10 cellular contexts compared by ENCODE assay signal in genomic region chr17:7444682-7445010, GRCh38. TPM values are rescaled to one million over a fixed set of nuclear protein-coding genes. Genes with fewer than 3 reads are reported as not detected.
A peak's percentile ranks its signal among the peaks of the same experiment; 100 is the strongest.
DNase-seq lines count a peak whose midpoint lies in the region; ATAC-seq and TF ChIP-seq lines count a peak whose summit lies in the region.
"Had no signal": no experiment of that assay in that cellular context is flagged by ENCODE, and none has a peak within 500 bp of the region (broad histone marks: within the 10 kb centered on the region; RNA-seq: fewer than 3 reads in every experiment).

No MANE protein-coding gene starts in this region.

- no peaks in the 10 kb centered on the region for H3K9me3 ChIP-seq in Peyer's patch
- no peaks in the 10 kb centered on the region for H3K9me3 ChIP-seq in hepatocyte (ENCODE audit: low read depth)

- H3K36me3 Mint-ChIP-seq in T-helper 2 cell treated with Interferon-gamma antibody and Interleukin-4, amounts not matched to agents 5 μg/mL and 100 μg/mL, for 36 hours (ENCODE audit: low read depth): peaks cover 20% of the 10 kb centered on the region

- no peak for TF ChIP-seq CTCF in Peyer's patch (IDR thresholded peaks at IDR 0.05)
- TF ChIP-seq CTCF in hepatocyte (IDR thresholded peaks at IDR 0.05; ENCODE audit: poor library complexity): no peak
- no peak for TF ChIP-seq CTCF in omental fat pad (IDR thresholded peaks at IDR 0.05)

- in situ Hi-C loops in KBM-7 (cut with MboI; ENCODE audit: low pct_unique_long_range_greater_than_20kb, low sequenced_read_pairs): no loop called here

- H3K27ac ChIP-seq in Peyer's patch: no peak overlapping the region
- no peak overlapping the region for H3K27ac ChIP-seq in hepatocyte

- peaks cover 55% of the 10 kb centered on the region for H3K27me3 Mint-ChIP-seq in T-helper 2 cell treated with Interferon-gamma antibody and Interleukin-4, amounts not matched to agents 5 μg/mL and 100 μg/mL, for 36 hours (ENCODE audit: low read depth)
- H3K27me3 Mint-ChIP-seq in stimulated activated naive CD8-positive, alpha-beta T cell treated with anti-CD3 and anti-CD28 coated beads, Interleukin-15, amount 100 ng/mL, for 72 hours: peaks cover 73% of the 10 kb centered on the region

- no peaks in the 10 kb centered on the region for H3K36me3 ChIP-seq in Peyer's patch
- H3K36me3 ChIP-seq in hepatocyte (replicated peaks; ENCODE audit: insufficient read depth, low read depth): no peaks in the 10 kb centered on the region

- H3K4me1 Mint-ChIP-seq in T-helper 2 cell treated with Interferon-gamma antibody and Interleukin-4, amounts not matched to agents 5 μg/mL and 100 μg/mL, for 36 hours (ENCODE audit: low read depth): peaks cover 22% of the 10 kb centered on the region
- peaks cover 47% of the 10 kb centered on the region for H3K4me1 Mint-ChIP-seq in stimulated activated naive CD8-positive, alpha-beta T cell treated with anti-CD3 and anti-CD28 coated beads, Interleukin-15, amount 100 ng/mL, for 72 hours

- peak overlapping the region; percentile 49 for H3K4me3 Mint-ChIP-seq in T-helper 2 cell treated with Interferon-gamma antibody and Interleukin-4, amounts not matched to agents 5 μg/mL and 100 μg/mL, for 36 hours
- H3K4me3 Mint-ChIP-seq in stimulated activated naive CD8-positive, alpha-beta T cell treated with anti-CD3 and anti-CD28 coated beads, Interleukin-15, amount 100 ng/mL, for 72 hours: peak overlapping the region; percentile 83 to 91

- no peak for TF ChIP-seq POLR2A in Peyer's patch (IDR thresholded peaks at IDR 0.05)

- peaks cover 0 to 19% of the 10 kb centered on the region in 2 donors for H3K27me3 ChIP-seq in Peyer's patch
- peaks cover 14% of the 10 kb centered on the region for H3K27me3 ChIP-seq in hepatocyte

- WGBS in hepatocyte (ENCODE audit: low lambda C conversion rate, missing lambda C conversion rate): 10% methylated on average over 8 of the region's 8 CpGs

- DNase-seq in T-helper 2 cell treated with Interferon-gamma antibody and Interleukin-4, amounts not matched to agents 5 μg/mL and 100 μg/mL, for 36 hours (ENCODE audit: low spot score): no peak
- DNase-seq in T-helper 2 cell: no peak
- DNase-seq in Peyer's patch: no peak
- DNase-seq in hepatocyte (ENCODE audit: low spot score): no peak
- no peak for DNase-seq in stimulated activated naive CD8-positive, alpha-beta T cell treated with anti-CD3 and anti-CD28 coated beads, Interleukin-15, amount 100 ng/mL, for 72 hours
- no peak for DNase-seq in omental fat pad (ENCODE audit: low spot score)
- DNase-seq in KBM-7: no peak
- DNase-seq in cerebellum (ENCODE audit: low spot score): no peak
- DNase-seq: NCI-H2081 treated with DMSO at 0.1 percent for 48 hours had no signal

- H3K4me1 ChIP-seq in Peyer's patch (peaks cover under 1 to 25% (median 19%) of the 10 kb centered on the region in 4 donors), hepatocyte (ENCODE audit: insufficient read depth) (peaks cover 19% of the 10 kb centered on the region)

- H2AFZ ChIP-seq in hepatocyte: no peak overlapping the region

- no peaks in the 10 kb centered on the region for H3K9me2 ChIP-seq in hepatocyte (replicated peaks; ENCODE audit: insufficient read depth)

- no peaks in the 10 kb centered on the region for H4K20me1 ChIP-seq in hepatocyte (ENCODE audit: insufficient read depth, poor library complexity, severe bottlenecking)

- H3K9me3 Mint-ChIP-seq in T-helper 2 cell treated with Interferon-gamma antibody and Interleukin-4, amounts not matched to agents 5 μg/mL and 100 μg/mL, for 36 hours: no peaks in the 10 kb centered on the region
- no peaks in the 10 kb centered on the region for H3K9me3 Mint-ChIP-seq in stimulated activated naive CD8-positive, alpha-beta T cell treated with anti-CD3 and anti-CD28 coated beads, Interleukin-15, amount 100 ng/mL, for 72 hours

- ATAC-seq in stimulated activated naive CD8-positive, alpha-beta T cell treated with anti-CD3 and anti-CD28 coated beads, Interleukin-15, amount 100 ng/mL, for 72 hours: no peak
- no peak for ATAC-seq in omental fat pad (ENCODE audit: low FRiP score)

- no peaks in the 10 kb centered on the region for H3K79me2 ChIP-seq in hepatocyte

- peak overlapping the region in 3 of 4 donors; percentile 41 to 54 (median 44) for H3K4me3 ChIP-seq in Peyer's patch
- no peak overlapping the region for H3K4me3 ChIP-seq in hepatocyte

- peak overlapping the region; percentile 95 for H3K4me2 ChIP-seq in hepatocyte

- no peak overlapping the region for H3K27ac Mint-ChIP-seq in T-helper 2 cell treated with Interferon-gamma antibody and Interleukin-4, amounts not matched to agents 5 μg/mL and 100 μg/mL, for 36 hours
- H3K27ac Mint-ChIP-seq in stimulated activated naive CD8-positive, alpha-beta T cell treated with anti-CD3 and anti-CD28 coated beads, Interleukin-15, amount 100 ng/mL, for 72 hours: no peak overlapping the region

RNA-seq across cellular contexts. Expression of gene CHRNB1, which starts 0.2 kb away (rescaled TPM):
- total RNA-seq in Peyer's patch (1 to 10 TPM; 4.0 to 9.1 (median 5.8) TPM), hepatocyte (10.9 and 12.4 TPM in 2 replicates), omental fat pad (10 to 100 TPM in 1 of 4 donors, 1 to 10 TPM in 3; 3.0 to 10.9 (median 7.4) TPM), cerebellum (12.5 TPM)
- polyA plus RNA-seq in hepatocyte: 16.9 and 17.5 TPM in 2 replicates

RNA-seq across cellular contexts. Expression of gene FGF11, which starts 5.3 kb away (rescaled TPM):
- 1 to 10 TPM in 1 of 4 donors, not detected in 3; 1.0 TPM for total RNA-seq in Peyer's patch
- 1.4 and 2.7 TPM in 2 replicates for total RNA-seq in hepatocyte
- polyA plus RNA-seq in hepatocyte: 3.6 and 3.8 TPM in 2 replicates
- total RNA-seq in omental fat pad: 1 to 10 TPM in 3 of 4 donors, under 1 TPM in 1; 0.72 to 1.9 (median 1.7) TPM
- 7.3 TPM for total RNA-seq in cerebellum

RNA-seq across cellular contexts. Expression of gene TMEM102, which starts 9.4 kb away (rescaled TPM):
- total RNA-seq in Peyer's patch: 10 to 100 TPM in 3 of 4 donors, 1 to 10 TPM in 1; 4.1 to 21.7 (median 17.0) TPM
- total RNA-seq in hepatocyte: 12.3 and 12.5 TPM in 2 replicates
- 13.7 and 13.9 TPM in 2 replicates for polyA plus RNA-seq in hepatocyte
- total RNA-seq in omental fat pad: 1 to 10 TPM; 4.7 to 8.4 (median 5.1) TPM
- total RNA-seq in cerebellum: 1.2 TPM

RNA-seq across cellular contexts. Expression of gene SPEM3, which starts 16.0 kb away (rescaled TPM):
- total RNA-seq in Peyer's patch: not detected
- not detected in 2 replicates for total RNA-seq in hepatocyte
- polyA plus RNA-seq in hepatocyte: not detected in 2 replicates
- total RNA-seq in omental fat pad: not detected
- not detected for total RNA-seq in cerebellum
- total RNA-seq: osteocyte had no signal

RNA-seq across cellular contexts. Expression of gene SPEM2, which starts 19.2 kb away (rescaled TPM):
- not detected for total RNA-seq in Peyer's patch
- total RNA-seq in hepatocyte: not detected in 2 replicates
- polyA plus RNA-seq in hepatocyte: not detected in 2 replicates
- not detected for total RNA-seq in omental fat pad
- not detected for total RNA-seq in cerebellum
- total RNA-seq: osteocyte had no signal
